ENCODE assay signal across 8 cellular contexts in the genomic region with DNA sequence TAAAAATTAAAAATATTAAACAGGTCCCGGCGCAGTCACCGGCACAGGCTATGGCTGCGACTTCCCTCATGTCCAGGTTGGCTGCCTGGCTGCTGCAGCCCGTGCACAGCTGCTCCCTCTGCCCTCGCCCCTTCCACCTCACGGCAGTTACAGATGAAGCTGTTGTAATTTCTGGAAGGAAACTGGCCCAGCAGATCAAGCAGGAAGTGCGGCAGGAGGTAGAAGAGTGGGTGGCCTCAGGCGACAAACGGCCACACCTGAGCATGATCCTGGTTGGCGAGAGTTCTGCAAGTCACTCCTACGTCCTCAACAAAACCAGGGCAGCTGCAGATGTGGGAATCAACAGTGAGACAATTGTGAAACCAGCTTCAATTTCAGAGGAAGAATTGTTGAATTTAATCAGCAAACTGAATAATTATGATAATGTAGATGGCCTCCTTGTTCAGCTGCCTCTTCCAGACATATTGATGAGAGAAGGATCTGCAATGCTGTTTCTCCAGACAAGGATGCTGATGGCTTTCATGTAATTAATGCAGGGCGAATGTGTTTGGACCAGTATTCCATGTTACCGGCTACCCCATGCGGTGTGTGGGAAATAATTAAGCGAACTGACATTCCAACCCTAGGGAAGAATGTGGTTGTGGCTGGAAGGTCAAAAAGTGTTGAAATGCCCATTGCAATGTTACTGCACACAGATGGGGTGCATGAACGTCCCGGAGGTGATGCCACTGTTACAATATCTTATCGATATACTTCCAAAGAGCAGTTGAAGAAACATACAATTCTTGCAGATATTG. TPM values are rescaled to one million over a fixed set of nuclear protein-coding genes. Genes with fewer than 3 reads are reported as not detected.
DNase-seq lines count a peak whose midpoint lies in the region; ATAC-seq and TF ChIP-seq lines count a peak whose summit lies in the region.

No MANE protein-coding gene starts in this region.

- no peak overlapping the region; the same call in 1 of the 2 replicates for H2AFZ ChIP-seq in OCI-LY7 (ENCODE audit: low read length)

- no peaks in the 10 kb centered on the region for H3K9me2 ChIP-seq in OCI-LY7 (ENCODE audit: insufficient read depth, low read length)

- peak overlapping the region; percentile 25 for H3K4me3 Mint-ChIP-seq in T-helper 1 cell treated with Interleukin-12 subunit alpha and Interleukin-12 subunit beta and Interleukin-4 antibody, amounts not matched to agents 30 μg/mL and 1 μg/mL, for 36 hours

- no TSS peak for BruUV-seq in OCI-LY7 (replicated peaks; lab: Mats Ljungman, UMichigan)

- H3K27me3 Mint-ChIP-seq in T-helper 1 cell treated with Interleukin-12 subunit alpha and Interleukin-12 subunit beta and Interleukin-4 antibody, amounts not matched to agents 30 μg/mL and 1 μg/mL, for 36 hours (ENCODE audit: low read depth), result peaks cover 3% of the 10 kb centered on the region

- intact Hi-C loops in mucosa of descending colon (cut with DNase I, micrococcal nuclease), result no loop called here
- intact Hi-C loops in OCI-LY7 (cut with micrococcal nuclease; ENCODE audit: unreplicated experiment), result loop anchor here (5.0 kb wide), 1 partner anchor 98 kb away; the partner anchor contains the start of gene ACTL6A

- H3K9me3 ChIP-seq in mucosa of descending colon (no peaks in the 10 kb centered on the region), OCI-LY7 (ENCODE audit: low read length) (no peaks in the 10 kb centered on the region)

- no peaks in the 10 kb centered on the region for H3K79me2 ChIP-seq in OCI-LY7 (ENCODE audit: insufficient read depth, low read depth, low read length)

- H3K4me1 ChIP-seq in mucosa of descending colon (ENCODE audit: low read depth), result peaks cover 4% of the 10 kb centered on the region
- H3K4me1 ChIP-seq in OCI-LY7 (ENCODE audit: insufficient read depth, low read length, poor library complexity, severe bottlenecking), result peaks cover 31% of the 10 kb centered on the region

- POLR2A ChIA-PET in OCI-LY7 (lab: Charles Lee), result interaction anchor here (1.2 to 3.3 kb wide), 5 partner anchors 9 to 84 kb away, joined by 3 to 18 read pairs (median 5); partner anchors contain the start of gene GNB4

- no peak overlapping the region for H3K27ac ChIP-seq in OCI-LY7 (ENCODE audit: low read depth, low read length, poor library complexity, severe bottlenecking)

- H3K4me3 ChIP-seq in mucosa of descending colon, result no peak overlapping the region
- no peak overlapping the region for H3K4me3 ChIP-seq in OCI-LY7 (ENCODE audit: low read depth, low read length, poor library complexity, severe bottlenecking)

- CTCF ChIA-PET in OCI-LY7 (lab: Charles Lee; ENCODE audit: unreplicated experiment), result interaction anchor here (0.9 kb wide), 1 partner anchor 17 kb away, joined by 3 read pairs; no protein-coding TSS in a partner anchor

- H3K36me3 Mint-ChIP-seq in T-helper 1 cell treated with Interleukin-12 subunit alpha and Interleukin-12 subunit beta and Interleukin-4 antibody, amounts not matched to agents 30 μg/mL and 1 μg/mL, for 36 hours (ENCODE audit: low read depth), result no peaks in the 10 kb centered on the region

- DNase-seq in mucosa of descending colon (no peak), OCI-LY7 (ENCODE audit: low spot score) (no peak), anterior cingulate cortex (lab: John Stamatoyannopoulos, UW) (no peak), D341Med (ENCODE audit: low spot score) (no peak)

- TF ChIP-seq CTCF in mucosa of descending colon (IDR thresholded peaks at IDR 0.05), result no peak
- TF ChIP-seq CTCF in OCI-LY7 (conservative IDR thresholded peaks at IDR 0.05; ENCODE audit: low read length), result no peak

- peak; percentile 77 for ATAC-seq in GM18502 (IDR thresholded peaks at IDR 0.05; ENCODE audit: poor library complexity, unreplicated experiment)
- ATAC-seq in HG02623 (IDR thresholded peaks at IDR 0.05; ENCODE audit: unreplicated experiment), result peak; percentile 66
- ATAC-seq in mucosa of descending colon, result peak; percentile 58
- ATAC-seq in GM18517 (IDR thresholded peaks at IDR 0.05; ENCODE audit: unreplicated experiment), result no peak

- H3K4me2 ChIP-seq in OCI-LY7 (ENCODE audit: low read length), result no peak overlapping the region

- H3K27ac Mint-ChIP-seq in T-helper 1 cell treated with Interleukin-12 subunit alpha and Interleukin-12 subunit beta and Interleukin-4 antibody, amounts not matched to agents 30 μg/mL and 1 μg/mL, for 36 hours, result peak overlapping the region; percentile 50

- H3K9me3 Mint-ChIP-seq in T-helper 1 cell treated with Interleukin-12 subunit alpha and Interleukin-12 subunit beta and Interleukin-4 antibody, amounts not matched to agents 30 μg/mL and 1 μg/mL, for 36 hours, result no peaks in the 10 kb centered on the region

- H4K20me1 ChIP-seq in OCI-LY7 (ENCODE audit: insufficient read depth, low read length), result no peaks in the 10 kb centered on the region

- peaks cover 14% of the 10 kb centered on the region for H3K4me1 Mint-ChIP-seq in T-helper 1 cell treated with Interleukin-12 subunit alpha and Interleukin-12 subunit beta and Interleukin-4 antibody, amounts not matched to agents 30 μg/mL and 1 μg/mL, for 36 hours (ENCODE audit: low read depth)

- H3K36me3 ChIP-seq in mucosa of descending colon (ENCODE audit: low read depth) (no peaks in the 10 kb centered on the region), OCI-LY7 (ENCODE audit: insufficient read depth, low read length) (no peaks in the 10 kb centered on the region)

RNA-seq across cellular contexts. Expression of gene GNB4, which starts 13.2 kb away (rescaled TPM):
- total RNA-seq in mucosa of descending colon (10 to 100 TPM in 1 of 3 donors, 1 to 10 TPM in 2; 4.3 to 26.4 (median 9.0) TPM), OCI-LY7 (2022) (9.5 and 16.2 TPM in 2 replicates)
- total RNA-seq in OCI-LY7 (2014; rRNA removed; shearing (Covaris generic)), result 3.0 and 3.7 TPM in 2 replicates
